Comparison of ENCODE assay signal across 9 cellular contexts in genomic region chr12:105820407-105821140, GRCh38.
A peak's percentile ranks its signal among the peaks of the same experiment; 100 is the strongest.
DNase-seq lines count a peak whose midpoint lies in the region; ATAC-seq and TF ChIP-seq lines count a peak whose summit lies in the region.
"Had no signal": no experiment of that assay in that cellular context is flagged by ENCODE, and none has a peak within 500 bp of the region (broad histone marks: within the 10 kb centered on the region; RNA-seq: fewer than 3 reads in every experiment).

No MANE protein-coding gene starts in this region.

- H3K27me3 ChIP-seq in adrenal gland (no peaks in the 10 kb centered on the region), heart left ventricle (no peaks in the 10 kb centered on the region), prostate gland (replicated peaks; ENCODE audit: insufficient read depth) (no peaks in the 10 kb centered on the region)

- H3K36me3 ChIP-seq in adrenal gland (replicated peaks in 1 of 2) (no peaks in the 10 kb centered on the region), heart left ventricle (no peaks in the 10 kb centered on the region), prostate gland (no peaks in the 10 kb centered on the region)

- H3K27ac ChIP-seq in adrenal gland = peak overlapping the region in 2 of 5 donors; percentile 36 to 50
- H3K27ac ChIP-seq in heart left ventricle = peak overlapping the region; percentile 2 to 65 (median 36)
- peak overlapping the region in 1 of 2 donors; percentile 1 for H3K27ac ChIP-seq in prostate gland

- TF ChIP-seq CTCF in adrenal gland (IDR thresholded peaks at IDR 0.05) (no peak), heart left ventricle (IDR thresholded peaks at IDR 0.05) (no peak), prostate gland (IDR thresholded peaks at IDR 0.05) (no peak)

- ATAC-seq in heart left ventricle = peak; percentile 81 to 89 (median 86)

- no peak for TF ChIP-seq POLR2A in adrenal gland (IDR thresholded peaks at IDR 0.05)
- TF ChIP-seq POLR2A in heart left ventricle (IDR thresholded peaks at IDR 0.05) = no peak
- no peak for TF ChIP-seq POLR2A in prostate gland (IDR thresholded peaks at IDR 0.05)

- DNase-seq in EL (peak; percentile 36), adrenal gland (peak; percentile 43 to 85 (median 75)), heart left ventricle (peak in 3 of 5 donors; percentile 15 to 51 (median 49)), prostate gland (ENCODE audit: low spot score) (peak; percentile 42), GDM1 (lab: John Stamatoyannopoulos, UW) (no peak), NCI-H1105 (lab: John Stamatoyannopoulos, UW) (no peak), D341Med (ENCODE audit: low spot score) (no peak)
- no peak for DNase-seq in activated CD4-positive, CD25-positive, alpha-beta regulatory T cell treated with anti-CD3 and anti-CD28 coated beads, Interleukin-2, amount 50 U/mL, for 72 hours
- DNase-seq: activated CD4-positive, alpha-beta memory T cell treated with anti-CD3 and anti-CD28 coated beads, Interleukin-2, amount 10 ng/mL, durations not matched to agents 7 days and 5 days had no signal

- H3K4me3 ChIP-seq in adrenal gland (no peak overlapping the region), heart left ventricle (no peak overlapping the region), prostate gland (no peak overlapping the region)

- intact Hi-C loops in adrenal gland (cut with DNase I) = no loop called here
- intact Hi-C loops in heart left ventricle (cut with DNase I) = loop anchor here in 1 of 10 donors (2.0 to 10.0 kb wide), 2 partner anchors 20 to 144 kb away; no protein-coding TSS in a partner anchor
- intact Hi-C loops in prostate gland (cut with DNase I) = no loop called here

- peaks cover 15 to 20% of the 10 kb centered on the region in 2 donors for H3K4me1 ChIP-seq in adrenal gland (replicated peaks in 1 of 2)
- H3K4me1 ChIP-seq in heart left ventricle = peaks cover 0 to 37% (median 26%) of the 10 kb centered on the region in 12 donors
- no peaks in the 10 kb centered on the region for H3K4me1 ChIP-seq in prostate gland (replicated peaks)

- no peaks in the 10 kb centered on the region for H3K9me3 ChIP-seq in adrenal gland (replicated peaks in 1 of 3)
- no peaks in the 10 kb centered on the region for H3K9me3 ChIP-seq in heart left ventricle
- no peaks in the 10 kb centered on the region for H3K9me3 ChIP-seq in prostate gland

- 20 to 35% (median 31%) methylated on average over 5 of the region's 5 CpGs for WGBS in adrenal gland, 4 donors
- 20 to 39% (median 30%) methylated on average over 5 of the region's 5 CpGs for WGBS in heart left ventricle, 4 donors
- WGBS in prostate gland = 10% methylated on average over 5 of the region's 5 CpGs

Comparison
In these comparisons a context has a peak if more than half of its experiments do, and no peak if none do; other contexts are left out.
1. DNase-seq: peak in EL (single experiment), adrenal gland (7 of 7), heart left ventricle (3 of 5) and prostate gland (single experiment); none in activated CD4-positive, CD25-positive, alpha-beta regulatory T cell treated with anti-CD3 and anti-CD28 coated beads, Interleukin-2, amount 50 U/mL, for 72 hours (single experiment), GDM1 (single experiment), NCI-H1105 (single experiment) and D341Med (single experiment).